In genomic region chr14:77800814-77801213, GRCh38 we compare ENCODE assay signal across 8 cellular contexts. TPM values are rescaled to one million over a fixed set of nuclear protein-coding genes. Genes with fewer than 3 reads are reported as not detected.
DNase-seq lines count a peak whose midpoint lies in the region; ATAC-seq, FAIRE-seq and TF ChIP-seq lines count a peak whose summit lies in the region.

No MANE protein-coding gene starts in this region.

- H3K27ac ChIP-seq in ascending aorta (peak overlapping the region; percentile 87 to 94), right lobe of liver (peak overlapping the region; percentile 73 to 92 (median 84)), tibial artery (peak overlapping the region; percentile 86 to 87)

- ATAC-seq in activated T-cell treated with anti-CD3 and anti-CD28 coated beads, Interleukin-2, amount 50 U/mL, for 72 hours (replicated peaks in 1 of 2) = no peak
- no peak for ATAC-seq in right lobe of liver

- H3K36me3 ChIP-seq in ascending aorta (no peaks in the 10 kb centered on the region), right lobe of liver (no peaks in the 10 kb centered on the region), tibial artery (no peaks in the 10 kb centered on the region)

- H3K27me3 ChIP-seq in ascending aorta = no peaks in the 10 kb centered on the region
- no peaks in the 10 kb centered on the region for H3K27me3 ChIP-seq in right lobe of liver
- H3K27me3 ChIP-seq in tibial artery = no peaks in the 10 kb centered on the region

- no peak overlapping the region for H3K27ac Mint-ChIP-seq in activated T-cell treated with anti-CD3 and anti-CD28 coated beads, Interleukin-2, amount 50 U/mL, for 72 hours

- H3K4me1 ChIP-seq in ascending aorta = peaks cover 0 to 3% of the 10 kb centered on the region in 2 donors
- H3K4me1 ChIP-seq in right lobe of liver = no peaks in the 10 kb centered on the region
- H3K4me1 ChIP-seq in tibial artery = peaks cover 0 to 11% (median 3%) of the 10 kb centered on the region in 4 donors

- no peak for DNase-seq in activated T-cell treated with anti-CD3 and anti-CD28 coated beads, Interleukin-2, amount 50 U/mL, for 72 hours
- DNase-seq in activated T-cell treated with anti-CD3 and anti-CD28 coated beads for 4 hours (no peak), ascending aorta (ENCODE audit: low spot score in 2 of 2) (no peak), right lobe of liver (no peak), tibial artery (no peak), GM19239 (ENCODE audit: insufficient read length, low spot score) (no peak), kidney tubule cell (ENCODE audit: low spot score) (no peak), T1000 (lab: John Stamatoyannopoulos, UW) (no peak)

- intact Hi-C loops in ascending aorta (cut with DNase I) (loop anchor here (1.0 to 2.0 kb wide), 5 partner anchors 40 to 482 kb away; partner anchors contain the start of genes ALKBH1, SLIRP, SNW1 and SPTLC2), right lobe of liver (cut with DNase I) (no loop called here), tibial artery (cut with DNase I; ENCODE audit: low total_unique reads) (no loop called here)

- no peaks in the 10 kb centered on the region for H3K27me3 Mint-ChIP-seq in activated T-cell treated with anti-CD3 and anti-CD28 coated beads, Interleukin-2, amount 50 U/mL, for 72 hours (ENCODE audit: low read depth)

- peaks cover 12% of the 10 kb centered on the region for H3K4me1 Mint-ChIP-seq in activated T-cell treated with anti-CD3 and anti-CD28 coated beads, Interleukin-2, amount 50 U/mL, for 72 hours (ENCODE audit: low read depth)

- H3K36me3 Mint-ChIP-seq in activated T-cell treated with anti-CD3 and anti-CD28 coated beads, Interleukin-2, amount 50 U/mL, for 72 hours (ENCODE audit: insufficient read depth in 2 of 2) = no peaks in the 10 kb centered on the region

- peak overlapping the region; percentile 92 for H3K4me3 Mint-ChIP-seq in activated T-cell treated with anti-CD3 and anti-CD28 coated beads, Interleukin-2, amount 50 U/mL, for 72 hours

- H3K9me3 Mint-ChIP-seq in activated T-cell treated with anti-CD3 and anti-CD28 coated beads, Interleukin-2, amount 50 U/mL, for 72 hours = no peaks in the 10 kb centered on the region

- FAIRE-seq in GM19239 (lab: Jason Lieb, UNC) = no peak

- TF ChIP-seq CTCF in ascending aorta (IDR thresholded peaks at IDR 0.05) (no peak), right lobe of liver (IDR thresholded peaks at IDR 0.05) (no peak), tibial artery (IDR thresholded peaks at IDR 0.05) (no peak)

- H3K4me3 ChIP-seq in ascending aorta = peak overlapping the region; percentile 91 to 98
- peak overlapping the region; percentile 69 to 96 (median 96) for H3K4me3 ChIP-seq in right lobe of liver
- H3K4me3 ChIP-seq in tibial artery = peak overlapping the region; percentile 85 to 89

- no peak for TF ChIP-seq POLR2A in right lobe of liver (IDR thresholded peaks at IDR 0.05)

- 75% methylated on average over 1 of the region's 1 CpG for WGBS in right lobe of liver (ENCODE audit: insufficient coverage, low coverage, low lambda C conversion rate, missing lambda C conversion rate)

- H3K9me3 ChIP-seq in ascending aorta = no peaks in the 10 kb centered on the region
- no peaks in the 10 kb centered on the region for H3K9me3 ChIP-seq in right lobe of liver
- no peaks in the 10 kb centered on the region for H3K9me3 ChIP-seq in tibial artery

RNA-seq across cellular contexts. Expression of gene ADCK1, which starts 0.9 kb away (rescaled TPM):
- 1 to 10 TPM; 2.3 to 3.1 TPM for total RNA-seq in activated T-cell treated with anti-CD3 and anti-CD28 coated beads, Interleukin-2, amount 50 U/mL, for 72 hours
- total RNA-seq in ascending aorta (0.43 TPM), right lobe of liver (1 to 10 TPM; 3.7 to 6.0 (median 5.1) TPM)

RNA-seq across cellular contexts. Expression of gene SNW1, which starts 39.9 kb away (rescaled TPM):
- 100 to 1,000 TPM; 125 to 142 TPM for total RNA-seq in activated T-cell treated with anti-CD3 and anti-CD28 coated beads, Interleukin-2, amount 50 U/mL, for 72 hours
- 16.8 TPM for total RNA-seq in ascending aorta
- 10 to 100 TPM; 16.2 to 27.9 (median 22.1) TPM for total RNA-seq in right lobe of liver
